11 cellular contexts compared by ENCODE assay signal in genomic region chrX:1564750-1565683, GRCh38. TPM values are rescaled to one million over a fixed set of nuclear protein-coding genes. Genes with fewer than 3 reads are reported as not detected.
DNase-seq lines count a peak whose midpoint lies in the region; ATAC-seq lines count a peak whose summit lies in the region.
"Had no signal": no experiment of that assay in that cellular context is flagged by ENCODE, and none has a peak within 500 bp of the region (broad histone marks: within the 10 kb centered on the region; RNA-seq: fewer than 3 reads in every experiment).

No MANE protein-coding gene starts in this region.

- H3K4me1 ChIP-seq in BLaER1 treated with 17β-estradiol and CSF1 and Interleukin-3, amounts not matched to agents 10 nM and 100 nM, result peaks cover 14 to 43% (median 32%) of the 10 kb centered on the region in 10 experiments
- H3K4me1 ChIP-seq: upper lobe of left lung had no signal

- no peaks in the 10 kb centered on the region for H3K36me3 ChIP-seq in BLaER1 treated with 17β-estradiol and CSF1 and Interleukin-3, amounts not matched to agents 10 nM and 100 nM
- H3K36me3 ChIP-seq: upper lobe of left lung had no signal

- H3K4me3 Mint-ChIP-seq in activated CD4-positive, alpha-beta memory T cell treated with anti-CD3 and anti-CD28 coated beads for 36 hours, result peak overlapping the region; percentile 34
- H3K4me3 Mint-ChIP-seq in activated T-helper 1 cell treated with anti-CD3 and anti-CD28 coated beads, Interleukin-12 subunit alpha, Interleukin-12 subunit beta, Interleukin-2, Interleukin-4 antibody, amounts not matched to agents 30 ng/mL and 10 ng/mL and 1 ng/mL, durations not matched to agents 14 hours and 24 hours and 36 hours, result no peak overlapping the region

- CTCF ChIA-PET in activated CD4-positive, alpha-beta memory T cell treated with anti-CD3 and anti-CD28 coated beads for 36 hours (lab: Charles Lee), result no interaction called here

- H3K9me3 ChIP-seq in BLaER1 treated with 17β-estradiol and CSF1 and Interleukin-3, amounts not matched to agents 10 nM and 100 nM (replicated peaks in 1 of 11), result peaks cover 0 to 4% (median 0%) of the 10 kb centered on the region in 11 experiments; a peak in 4 of 22 replicates
- H3K9me3 ChIP-seq: upper lobe of left lung had no signal

- H3K4me2 ChIP-seq in BLaER1 treated with 17β-estradiol and CSF1 and Interleukin-3, amounts not matched to agents 10 nM and 100 nM, result peak overlapping the region; percentile 1 to 59 (median 30); a peak in 18 of 22 replicates

- DNase-seq in Kasumi-1 (lab: John Stamatoyannopoulos, UW) (peak; percentile 39 to 48), COLO829 (ENCODE audit: low spot score) (no peak)
- peak; percentile 9 for DNase-seq in activated CD4-positive, alpha-beta memory T cell treated with anti-CD3 and anti-CD28 coated beads for 36 hours
- no peak for DNase-seq in activated T-helper 1 cell treated with anti-CD3 and anti-CD28 coated beads, Interleukin-12 subunit alpha, Interleukin-12 subunit beta, Interleukin-2, Interleukin-4 antibody, amounts not matched to agents 30 ng/mL and 10 ng/mL and 1 ng/mL, durations not matched to agents 14 hours and 24 hours and 36 hours (ENCODE audit: low spot score)
- DNase-seq: NCI-H2029, upper lobe of left lung had no signal

- H3K27me3 ChIP-seq in BLaER1 treated with 17β-estradiol and CSF1 and Interleukin-3, amounts not matched to agents 10 nM and 100 nM, result no peaks in the 10 kb centered on the region
- H3K27me3 ChIP-seq: upper lobe of left lung had no signal

- H3K36me3 Mint-ChIP-seq in activated CD4-positive, alpha-beta memory T cell treated with anti-CD3 and anti-CD28 coated beads for 36 hours, result peaks cover 6% of the 10 kb centered on the region
- no peaks in the 10 kb centered on the region for H3K36me3 Mint-ChIP-seq in activated T-helper 1 cell treated with anti-CD3 and anti-CD28 coated beads, Interleukin-12 subunit alpha, Interleukin-12 subunit beta, Interleukin-2, Interleukin-4 antibody, amounts not matched to agents 30 ng/mL and 10 ng/mL and 1 ng/mL, durations not matched to agents 14 hours and 24 hours and 36 hours (ENCODE audit: low read depth)

- peak overlapping the region; percentile 2 for H3K27ac Mint-ChIP-seq in activated CD4-positive, alpha-beta memory T cell treated with anti-CD3 and anti-CD28 coated beads for 36 hours
- no peak overlapping the region for H3K27ac Mint-ChIP-seq in activated T-helper 1 cell treated with anti-CD3 and anti-CD28 coated beads, Interleukin-12 subunit alpha, Interleukin-12 subunit beta, Interleukin-2, Interleukin-4 antibody, amounts not matched to agents 30 ng/mL and 10 ng/mL and 1 ng/mL, durations not matched to agents 14 hours and 24 hours and 36 hours

- peak; percentile 55 for ATAC-seq in GM21381 (IDR thresholded peaks at IDR 0.05; ENCODE audit: unreplicated experiment)
- ATAC-seq in HG03457 (IDR thresholded peaks at IDR 0.05; ENCODE audit: unreplicated experiment), result no peak
- no peak for ATAC-seq in GM21447 (IDR thresholded peaks at IDR 0.05; ENCODE audit: unreplicated experiment)

- no peaks in the 10 kb centered on the region for H4K20me1 ChIP-seq in BLaER1 treated with 17β-estradiol and CSF1 and Interleukin-3, amounts not matched to agents 10 nM and 100 nM

- intact Hi-C loops in activated CD4-positive, alpha-beta memory T cell treated with anti-CD3 and anti-CD28 coated beads for 36 hours (cut with micrococcal nuclease), result no loop called here
- intact Hi-C loops in activated T-helper 1 cell treated with anti-CD3 and anti-CD28 coated beads, Interleukin-12 subunit alpha, Interleukin-12 subunit beta, Interleukin-2, Interleukin-4 antibody, amounts not matched to agents 30 ng/mL and 10 ng/mL and 1 ng/mL, durations not matched to agents 14 hours and 24 hours and 36 hours (cut with micrococcal nuclease), result no loop called here

- no peak overlapping the region for H3K4me3 ChIP-seq in BLaER1 treated with 17β-estradiol and CSF1 and Interleukin-3, amounts not matched to agents 10 nM and 100 nM
- H3K4me3 ChIP-seq: upper lobe of left lung had no signal

- peaks cover 3% of the 10 kb centered on the region for H3K9me3 Mint-ChIP-seq in activated CD4-positive, alpha-beta memory T cell treated with anti-CD3 and anti-CD28 coated beads for 36 hours
- H3K9me3 Mint-ChIP-seq in activated T-helper 1 cell treated with anti-CD3 and anti-CD28 coated beads, Interleukin-12 subunit alpha, Interleukin-12 subunit beta, Interleukin-2, Interleukin-4 antibody, amounts not matched to agents 30 ng/mL and 10 ng/mL and 1 ng/mL, durations not matched to agents 14 hours and 24 hours and 36 hours, result no peaks in the 10 kb centered on the region

- no peaks in the 10 kb centered on the region for H3K27me3 Mint-ChIP-seq in activated CD4-positive, alpha-beta memory T cell treated with anti-CD3 and anti-CD28 coated beads for 36 hours
- peaks cover 13% of the 10 kb centered on the region for H3K27me3 Mint-ChIP-seq in activated T-helper 1 cell treated with anti-CD3 and anti-CD28 coated beads, Interleukin-12 subunit alpha, Interleukin-12 subunit beta, Interleukin-2, Interleukin-4 antibody, amounts not matched to agents 30 ng/mL and 10 ng/mL and 1 ng/mL, durations not matched to agents 14 hours and 24 hours and 36 hours (ENCODE audit: insufficient read depth)

- H3K9ac ChIP-seq in BLaER1 treated with 17β-estradiol and CSF1 and Interleukin-3, amounts not matched to agents 10 nM and 100 nM, result no peak overlapping the region

- peak overlapping the region in 5 of 11 experiments; percentile 8 to 53 (median 40); a peak in 8 of 22 replicates for H3K27ac ChIP-seq in BLaER1 treated with 17β-estradiol and CSF1 and Interleukin-3, amounts not matched to agents 10 nM and 100 nM
- H3K27ac ChIP-seq: upper lobe of left lung had no signal

- peaks cover 50% of the 10 kb centered on the region for H3K4me1 Mint-ChIP-seq in activated CD4-positive, alpha-beta memory T cell treated with anti-CD3 and anti-CD28 coated beads for 36 hours (ENCODE audit: low read depth)
- H3K4me1 Mint-ChIP-seq in activated T-helper 1 cell treated with anti-CD3 and anti-CD28 coated beads, Interleukin-12 subunit alpha, Interleukin-12 subunit beta, Interleukin-2, Interleukin-4 antibody, amounts not matched to agents 30 ng/mL and 10 ng/mL and 1 ng/mL, durations not matched to agents 14 hours and 24 hours and 36 hours (ENCODE audit: low read depth), result peaks cover 16% of the 10 kb centered on the region

- POLR2A ChIA-PET in activated CD4-positive, alpha-beta memory T cell treated with anti-CD3 and anti-CD28 coated beads for 36 hours (lab: Charles Lee), result no interaction called here

RNA-seq across cellular contexts. Expression of gene AKAP17A, which starts 26.4 kb away (rescaled TPM):
- 10 to 100 TPM; 59.4 to 62.9 TPM for total RNA-seq in activated CD4-positive, alpha-beta memory T cell treated with anti-CD3 and anti-CD28 coated beads for 36 hours
- total RNA-seq in activated T-helper 1 cell treated with anti-CD3 and anti-CD28 coated beads, Interleukin-12 subunit alpha, Interleukin-12 subunit beta, Interleukin-2, Interleukin-4 antibody, amounts not matched to agents 30 ng/mL and 10 ng/mL and 1 ng/mL, durations not matched to agents 14 hours and 24 hours and 36 hours, result 63.9 and 66.1 TPM in 2 replicates

RNA-seq across cellular contexts. Expression of gene P2RY8, which starts 28.0 kb away (rescaled TPM):
- total RNA-seq in activated CD4-positive, alpha-beta memory T cell treated with anti-CD3 and anti-CD28 coated beads for 36 hours, result 10 to 100 TPM; 30.2 to 32.7 TPM
- 20.4 and 21.8 TPM in 2 replicates for total RNA-seq in activated T-helper 1 cell treated with anti-CD3 and anti-CD28 coated beads, Interleukin-12 subunit alpha, Interleukin-12 subunit beta, Interleukin-2, Interleukin-4 antibody, amounts not matched to agents 30 ng/mL and 10 ng/mL and 1 ng/mL, durations not matched to agents 14 hours and 24 hours and 36 hours

RNA-seq across cellular contexts. Expression of gene ASMT, which starts 49.8 kb away (rescaled TPM):
- total RNA-seq in activated CD4-positive, alpha-beta memory T cell treated with anti-CD3 and anti-CD28 coated beads for 36 hours, result 1 to 10 TPM in 1 of 2 experiments, under 1 TPM in 1; 0.52 to 1.1 TPM
- not detected in 2 replicates for total RNA-seq in activated T-helper 1 cell treated with anti-CD3 and anti-CD28 coated beads, Interleukin-12 subunit alpha, Interleukin-12 subunit beta, Interleukin-2, Interleukin-4 antibody, amounts not matched to agents 30 ng/mL and 10 ng/mL and 1 ng/mL, durations not matched to agents 14 hours and 24 hours and 36 hours
- total RNA-seq: lung microvascular endothelial cell had no signal

Comparison
In these comparisons a context has a peak if more than half of its experiments do, and no peak if none do; other contexts are left out.
1. DNase-seq: peak in Kasumi-1 (2 of 2) and activated CD4-positive, alpha-beta memory T cell treated with anti-CD3 and anti-CD28 coated beads for 36 hours (single experiment); none in COLO829 (single experiment) and activated T-helper 1 cell treated with anti-CD3 and anti-CD28 coated beads, Interleukin-12 subunit alpha, Interleukin-12 subunit beta, Interleukin-2, Interleukin-4 antibody, amounts not matched to agents 30 ng/mL and 10 ng/mL and 1 ng/mL, durations not matched to agents 14 hours and 24 hours and 36 hours (single experiment).